Comparison of ENCODE assay signal across 13 cellular contexts in genomic region chr4:139902328-139903217, GRCh38.
DNase-seq lines count a peak whose midpoint lies in the region; ATAC-seq, FAIRE-seq and TF ChIP-seq lines count a peak whose summit lies in the region.
"Had no signal": no experiment of that assay in that cellular context is flagged by ENCODE, and none has a peak within 500 bp of the region (broad histone marks: within the 10 kb centered on the region; RNA-seq: fewer than 3 reads in every experiment).

No MANE protein-coding gene starts in this region.

- H2AFZ ChIP-seq in endothelial cell of umbilical vein (ENCODE audit: low read depth, low read length), result no peak overlapping the region
- H2AFZ ChIP-seq in neural progenitor cell (replicated peaks), result no peak overlapping the region

- peak overlapping the region; percentile 9 for H3K27ac ChIP-seq in left ventricle myocardium inferior (replicated peaks)
- H3K27ac ChIP-seq in endothelial cell of umbilical vein (ENCODE audit: insufficient read depth, low read depth, low read length), result no peak overlapping the region
- H3K27ac ChIP-seq in neural progenitor cell, result no peak overlapping the region
- no peak overlapping the region for H3K27ac ChIP-seq in aorta (ENCODE audit: low read depth in 1 of 2, low read length in 2 of 2)

- peaks cover 18% of the 10 kb centered on the region for H3K36me3 Mint-ChIP-seq in neural progenitor cell

- H3K27me3 Mint-ChIP-seq in neural progenitor cell (ENCODE audit: insufficient read depth, low read depth), result peaks cover 3% of the 10 kb centered on the region

- peak; percentile 30 for ATAC-seq in aorta (ENCODE audit: low FRiP score)
- ATAC-seq in HG02981 (IDR thresholded peaks at IDR 0.05; ENCODE audit: unreplicated experiment), result no peak
- ATAC-seq in GM21515 (IDR thresholded peaks at IDR 0.05; ENCODE audit: unreplicated experiment), result no peak

- peaks cover 16% of the 10 kb centered on the region for H3K9me3 Mint-ChIP-seq in neural progenitor cell
- H3K9me3 Mint-ChIP-seq: immature natural killer cell had no signal

- POLR2A ChIA-PET in endothelial cell of umbilical vein (lab: Charles Lee), result no interaction called here

- WGBS in aorta, 2 donors, result 41 to 62% methylated on average over 17 of the region's 17 CpGs

- intact Hi-C loops in left ventricle myocardium inferior (cut with micrococcal nuclease), result no loop called here
- intact Hi-C loops in cardiac septum (cut with DNase I), result no loop called here
- intact Hi-C loops in endothelial cell of umbilical vein (cut with micrococcal nuclease), result no loop called here
- intact Hi-C loops in aorta (cut with DNase I), result loop anchor here in 1 of 2 donors (5.0 kb wide), 1 partner anchor 350 kb away; no protein-coding TSS in a partner anchor

- H3K9me3 ChIP-seq in left ventricle myocardium inferior (replicated peaks) (peaks cover 6% of the 10 kb centered on the region), endothelial cell of umbilical vein (replicated peaks; ENCODE audit: control insufficient read depth, insufficient read depth, low read length) (no peaks in the 10 kb centered on the region), neural progenitor cell (ENCODE audit: low read depth) (no peaks in the 10 kb centered on the region), aorta (ENCODE audit: control insufficient read depth, low read length) (peaks cover 1% of the 10 kb centered on the region)

- peak overlapping the region; percentile 74 for H3K4me2 ChIP-seq in endothelial cell of umbilical vein (ENCODE audit: insufficient read depth, low read length)
- peak overlapping the region; percentile 52 for H3K4me2 ChIP-seq in neural progenitor cell

- peaks cover 8% of the 10 kb centered on the region for H3F3A ChIP-seq in neural progenitor cell (ENCODE audit: low read depth)

- H3K36me3 ChIP-seq in left ventricle myocardium inferior (no peaks in the 10 kb centered on the region), endothelial cell of umbilical vein (ENCODE audit: control insufficient read depth in 2 of 2, extremely low read depth in 1 of 2, insufficient read depth in 2 of 2, low read length in 2 of 2) (no peaks in the 10 kb centered on the region), neural progenitor cell (no peaks in the 10 kb centered on the region), aorta (ENCODE audit: control insufficient read depth in 1 of 2, insufficient read depth in 2 of 2, low read length in 1 of 2) (no peaks in the 10 kb centered on the region)

- CTCF ChIA-PET in endothelial cell of umbilical vein (lab: Charles Lee), result interaction anchor here (0.5 to 1.5 kb wide), 5 partner anchors 12 to 235 kb away, joined by 3 to 6 read pairs (median 5); no protein-coding TSS in a partner anchor

- BruUV-seq in endothelial cell of umbilical vein (replicated peaks; lab: Mats Ljungman, UMichigan), result no TSS peak

- no peak for DNase-seq in left ventricle myocardium inferior
- DNase-seq in cardiac septum (ENCODE audit: low spot score), result no peak
- no peak for DNase-seq in endothelial cell of umbilical vein (ENCODE audit: low read depth, low spot score)
- DNase-seq in neural progenitor cell (ENCODE audit: low spot score), result no peak
- no peak for DNase-seq in aorta
- DNase-seq in NCI-H1436 treated with DMSO at 0.1 percent for 48 hours (lab: John Stamatoyannopoulos, UW), result no peak
- DNase-seq: activated CD4-positive, alpha-beta T cell treated with anti-CD3 and anti-CD28 coated beads, Interleukin-2, amount 50 U/mL, for 48 hours; cerebellar nuclear complex; immature natural killer cell; stimulated activated CD4-positive, alpha-beta T cell treated with anti-CD3 and anti-CD28 coated beads, Interleukin-4, amount 100 ng/mL, for 4 hours had no signal

- peaks cover 40% of the 10 kb centered on the region for H3K4me1 ChIP-seq in left ventricle myocardium inferior
- peaks cover 20% of the 10 kb centered on the region for H3K4me1 ChIP-seq in endothelial cell of umbilical vein (ENCODE audit: control insufficient read depth, extremely low read depth, insufficient read depth, low read length)
- peaks cover 32% of the 10 kb centered on the region for H3K4me1 ChIP-seq in neural progenitor cell
- no peaks in the 10 kb centered on the region for H3K4me1 ChIP-seq in aorta (ENCODE audit: control insufficient read depth in 1 of 2, insufficient read depth in 2 of 2, low read length in 2 of 2)

- FAIRE-seq in endothelial cell of umbilical vein (lab: Jason Lieb, UNC), result no peak
- FAIRE-seq: RCC 7860 had no signal

- H3K4me3 Mint-ChIP-seq in neural progenitor cell, result peak overlapping the region; percentile 69
- H3K4me3 Mint-ChIP-seq: immature natural killer cell had no signal

- peak overlapping the region; percentile 10 for H3K9ac ChIP-seq in endothelial cell of umbilical vein (replicated peaks; ENCODE audit: extremely low read depth, insufficient read depth, low read length)
- H3K9ac ChIP-seq in neural progenitor cell, result no peak overlapping the region

- no peaks in the 10 kb centered on the region for H3K9me1 ChIP-seq in endothelial cell of umbilical vein (replicated peaks; ENCODE audit: control insufficient read depth, extremely low read depth, insufficient read depth, low read length)

- H3K4me3 ChIP-seq in left ventricle myocardium inferior, result peak overlapping the region; percentile 43
- no peak overlapping the region for H3K4me3 ChIP-seq in endothelial cell of umbilical vein (replicated peaks in 1 of 3; ENCODE audit: insufficient read depth in 1 of 3, low read depth in 1 of 3, low read length in 3 of 3)
- H3K4me3 ChIP-seq in neural progenitor cell, result no peak overlapping the region
- H3K4me3 ChIP-seq in aorta (ENCODE audit: low read length in 2 of 2), result peak overlapping the region; percentile 28 to 45

- H3K27me3 ChIP-seq in left ventricle myocardium inferior (ENCODE audit: low read depth) (no peaks in the 10 kb centered on the region), endothelial cell of umbilical vein (ENCODE audit: control insufficient read depth in 2 of 2, insufficient read depth in 2 of 2, low read length in 2 of 2) (no peaks in the 10 kb centered on the region), neural progenitor cell (no peaks in the 10 kb centered on the region), aorta (ENCODE audit: control insufficient read depth in 1 of 2, insufficient read depth in 2 of 2, low read length in 1 of 2) (no peaks in the 10 kb centered on the region)

- H3K79me2 ChIP-seq in endothelial cell of umbilical vein (ENCODE audit: control insufficient read depth, insufficient read depth, low read length) (no peaks in the 10 kb centered on the region), neural progenitor cell (ENCODE audit: low read depth) (no peaks in the 10 kb centered on the region)

- TF ChIP-seq POLR2A in endothelial cell of umbilical vein (IDR thresholded peaks at IDR 0.05; ENCODE audit: low read depth, low read length), result no peak

- TF ChIP-seq CTCF in left ventricle myocardium inferior (IDR thresholded peaks at IDR 0.05; ENCODE audit: borderline replicate concordance) (no peak), endothelial cell of umbilical vein (IDR thresholded peaks at IDR 0.05; ENCODE audit: extremely low read depth in 1 of 2, insufficient read depth in 1 of 2, low read depth in 1 of 2, low read length in 2 of 2) (no peak), neural progenitor cell (IDR thresholded peaks at IDR 0.05) (no peak)

- H4K20me1 ChIP-seq in endothelial cell of umbilical vein (replicated peaks; ENCODE audit: control insufficient read depth, extremely low read depth, insufficient read depth, low read length) (no peaks in the 10 kb centered on the region), neural progenitor cell (ENCODE audit: low read depth) (peaks cover 7% of the 10 kb centered on the region)

- dilution Hi-C loops in endothelial cell of umbilical vein (cut with MboI; ENCODE audit: extremely low pct_ligation_motif_present, low sequenced_read_pairs), result no loop called here

- peak overlapping the region; percentile 95 for H3K27ac Mint-ChIP-seq in neural progenitor cell

- H3K4me1 Mint-ChIP-seq in neural progenitor cell, result peaks cover 37% of the 10 kb centered on the region

TF ChIP-seq in endothelial cell of umbilical vein, 7 proteins besides CTCF, POLR2A, EP300 and RAD21:
- TF ChIP-seq GATA2 (IDR thresholded peaks at IDR 0.05; ENCODE audit: insufficient read depth, insufficient read length, low read depth, low read length), result no peak
- no peak for TF ChIP-seq MYC (IDR thresholded peaks at IDR 0.05; ENCODE audit: low read depth, low read length)
- TF ChIP-seq EZH2 (IDR thresholded peaks at IDR 0.05; ENCODE audit: borderline replicate concordance, low read depth, low read length, severe bottlenecking), result no peak
- no peak for TF ChIP-seq FOS (IDR thresholded peaks at IDR 0.05; ENCODE audit: borderline replicate concordance, insufficient read depth, low read length)
- TF ChIP-seq POLR2AphosphoS5 (IDR thresholded peaks at IDR 0.05; ENCODE audit: insufficient read depth, low read depth, low read length), result no peak
- no peak for TF ChIP-seq JUN (IDR thresholded peaks at IDR 0.05; ENCODE audit: borderline replicate concordance, insufficient read depth, insufficient read length, low read depth)
- no peak for TF ChIP-seq MAX (IDR thresholded peaks at IDR 0.05; ENCODE audit: insufficient read depth, insufficient read length)

Comparison
In these comparisons a context has a peak if more than half of its experiments do, and no peak if none do; other contexts are left out.
1. H3K4me3 ChIP-seq: peak in left ventricle myocardium inferior (single experiment) and aorta (2 of 2); none in endothelial cell of umbilical vein (0 of 3) and neural progenitor cell (single experiment).